Comparison of ENCODE assay signal across 9 cellular contexts in the genomic region with DNA sequence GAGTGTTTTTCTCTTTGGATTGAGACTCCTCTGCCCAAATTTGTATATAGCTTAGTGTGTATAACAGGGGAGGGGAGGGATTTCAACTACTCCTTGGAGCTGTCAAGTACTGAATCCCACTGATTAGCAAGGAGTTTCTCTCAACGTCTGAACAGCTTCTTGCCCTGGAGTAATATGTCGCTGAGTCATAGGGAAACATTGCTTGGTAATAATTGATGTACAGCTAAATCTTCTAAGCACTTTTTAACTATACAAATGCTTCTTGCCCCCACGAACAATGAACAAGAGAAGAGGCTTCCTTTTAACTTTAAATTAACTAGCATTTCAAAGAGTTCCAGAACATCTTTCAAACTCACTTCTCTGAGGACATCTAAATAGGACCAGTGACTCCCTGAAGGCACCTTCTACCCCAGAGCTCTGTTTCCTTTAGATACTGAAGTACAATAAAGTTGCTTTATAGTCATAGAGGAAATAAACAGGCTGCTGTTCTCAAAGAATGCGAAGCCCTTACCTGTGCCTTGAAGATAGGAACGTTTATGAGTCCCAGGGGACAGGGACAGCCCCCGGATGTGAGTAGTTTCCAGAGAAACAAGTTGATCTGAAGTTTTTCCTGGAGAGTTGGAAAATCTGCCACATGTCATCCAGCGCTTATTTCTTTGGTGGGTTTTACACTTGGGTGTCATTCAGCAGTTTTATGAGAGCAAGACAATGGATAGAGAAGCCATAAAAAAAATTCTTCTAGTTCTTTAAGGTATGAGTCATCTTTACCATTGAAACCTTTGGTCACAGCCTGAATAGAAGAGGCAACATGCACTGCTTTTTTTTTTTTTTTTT.
DNase-seq lines count a peak whose midpoint lies in the region; ATAC-seq lines count a peak whose summit lies in the region.
"Had no signal": no experiment of that assay in that cellular context is flagged by ENCODE, and none has a peak within 500 bp of the region (broad histone marks: within the 10 kb centered on the region; RNA-seq: fewer than 3 reads in every experiment).

No MANE protein-coding gene starts in this region.

- ATAC-seq in left ventricle myocardium superior (peak; percentile 38), Right ventricle myocardium superior (ENCODE audit: poor library complexity) (no peak)

- no peaks in the 10 kb centered on the region for H3K36me3 ChIP-seq in H7 (replicated peaks; ENCODE audit: control insufficient read depth, insufficient read depth, low read length)
- H3K36me3 ChIP-seq: BLaER1 had no signal

- DNase-seq in left ventricle myocardium superior (no peak), Right ventricle myocardium superior (no peak), NCI-H460 (ENCODE audit: extremely low read depth, low read depth) (peak; percentile 52), fibroblast of gingiva (ENCODE audit: low read depth) (peak; percentile 39), H7 (no peak), nucleus accumbens (lab: John Stamatoyannopoulos, UW) (no peak), NCI-H526 (lab: John Stamatoyannopoulos, UW) (no peak)
- no peak for DNase-seq in stimulated activated naive CD4-positive, alpha-beta T cell treated with Interleukin-2 at 50 U/mL for 16 hours (lab: John Stamatoyannopoulos, UW)

- H3K4me3 ChIP-seq in H7 (ENCODE audit: insufficient read depth, low read depth, low read length): no peak overlapping the region
- H3K4me3 ChIP-seq: BLaER1 had no signal

- H3K27me3 ChIP-seq in H7 (ENCODE audit: control insufficient read depth, insufficient read depth, low read length): no peaks in the 10 kb centered on the region
- H3K27me3 ChIP-seq: BLaER1 had no signal

- intact Hi-C loops in left ventricle myocardium superior (cut with micrococcal nuclease) (no loop called here), Right ventricle myocardium superior (cut with DNase I) (no loop called here)

Comparison
In these comparisons a context has a peak if more than half of its experiments do, and no peak if none do; other contexts are left out.
1. DNase-seq: peak in NCI-H460 (single experiment) and fibroblast of gingiva (single experiment); none in left ventricle myocardium superior (single experiment), Right ventricle myocardium superior (single experiment), H7 (single experiment), nucleus accumbens (0 of 56), stimulated activated naive CD4-positive, alpha-beta T cell treated with Interleukin-2 at 50 U/mL for 16 hours (single experiment) and NCI-H526 (0 of 2).